ENCODE assay signal across 8 cellular contexts in genomic region chr18:6207941-6208340, GRCh38.
"Had no signal": no experiment of that assay in that cellular context is flagged by ENCODE, and none has a peak within 500 bp of the region (broad histone marks: within the 10 kb centered on the region; RNA-seq: fewer than 3 reads in every experiment).

No MANE protein-coding gene starts in this region.

- H3K4me3 ChIP-seq: GM12878 had no signal

- DNase-seq: GDM1, GF-D8 had no signal

- ATAC-seq: GM12878 had no signal

- FAIRE-seq: G401.6, GM12878, GM12891, GM12892, GM18507, GM19239 had no signal
